Comparison of ENCODE assay signal across 21 cellular contexts in the genomic region with DNA sequence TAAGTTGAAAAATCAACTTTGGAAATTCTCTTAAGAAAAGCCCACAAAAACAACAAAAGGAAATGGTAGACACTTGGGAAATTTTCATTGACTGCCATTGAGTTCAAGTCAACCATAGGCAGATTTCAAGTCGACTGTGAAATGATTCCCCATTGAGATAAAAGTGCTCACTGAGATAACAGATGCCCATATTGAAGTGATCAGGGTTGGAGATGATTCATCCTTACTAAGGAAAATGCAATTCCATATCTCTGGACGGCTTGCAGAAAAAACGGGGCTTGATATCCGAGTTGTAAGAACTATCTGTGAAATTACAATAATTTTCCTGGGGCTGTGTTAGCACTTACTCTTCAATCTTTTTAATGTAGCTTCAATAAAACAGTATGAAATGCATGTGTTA.
"Had no signal": no experiment of that assay in that cellular context is flagged by ENCODE, and none has a peak within 500 bp of the region (broad histone marks: within the 10 kb centered on the region; RNA-seq: fewer than 3 reads in every experiment).

No MANE protein-coding gene starts in this region.

- ATAC-seq: activated T-cell treated with anti-CD3 and anti-CD28 coated beads, Interleukin-2, amount 50 U/mL, for 72 hours; heart right ventricle; left colon; natural killer cell treated with Interleukin-12 subunit alpha and Interleukin-12 subunit beta and Interleukin-15 and Interleukin-18, amount 100 ng/mL, for 72 hours; pancreas; psoas muscle; stimulated activated naive CD8-positive, alpha-beta T cell treated with anti-CD3 and anti-CD28 coated beads, Interleukin-15, Interleukin-2, amounts not matched to agents 100 U/mL and 50 U/mL, for 24 hours had no signal

- H3K4me3 Mint-ChIP-seq: activated B cell treated with CpG ODN at 0.5 μM for 24 hours; activated naive CD4-positive, alpha-beta T cell treated with anti-CD3 and anti-CD28 coated beads for 36 hours; activated naive CD8-positive, alpha-beta T cell treated with anti-CD3 and anti-CD28 coated beads, Interleukin-2, amount 10 ng/mL, durations not matched to agents 7 days and 5 days; activated T-cell treated with anti-CD3 and anti-CD28 coated beads, Interleukin-2, amount 50 U/mL, for 72 hours; memory B cell; natural killer cell treated with Interleukin-12 subunit alpha and Interleukin-12 subunit beta and Interleukin-15 and Interleukin-18, amount 100 ng/mL, for 72 hours had no signal

- H3K27ac ChIP-seq: coronary artery, esophagus muscularis mucosa, heart right ventricle, pancreas, psoas muscle, right atrium auricular region, thyroid gland had no signal

- H3K36me3 Mint-ChIP-seq: activated naive CD8-positive, alpha-beta T cell treated with anti-CD3 and anti-CD28 coated beads, Interleukin-2, amount 10 ng/mL, durations not matched to agents 7 days and 5 days; memory B cell; natural killer cell treated with Interleukin-12 subunit alpha and Interleukin-12 subunit beta and Interleukin-15 and Interleukin-18, amount 100 ng/mL, for 72 hours had no signal

- H3K27me3 ChIP-seq: esophagus muscularis mucosa, heart right ventricle, pancreas, right atrium auricular region, thyroid gland had no signal

- H3K4me3 ChIP-seq: coronary artery, esophagus muscularis mucosa, heart right ventricle, pancreas, psoas muscle, right atrium auricular region, thyroid gland had no signal

- H3K4me1 Mint-ChIP-seq: activated B cell treated with CpG ODN at 0.5 μM for 24 hours; activated naive CD8-positive, alpha-beta T cell treated with anti-CD3 and anti-CD28 coated beads, Interleukin-2, amount 10 ng/mL, durations not matched to agents 7 days and 5 days; memory B cell had no signal

- H3K27me3 Mint-ChIP-seq: activated B cell treated with CpG ODN at 0.5 μM for 24 hours; activated naive CD8-positive, alpha-beta T cell treated with anti-CD3 and anti-CD28 coated beads, Interleukin-2, amount 10 ng/mL, durations not matched to agents 7 days and 5 days; memory B cell; natural killer cell treated with Interleukin-12 subunit alpha and Interleukin-12 subunit beta and Interleukin-15 and Interleukin-18, amount 100 ng/mL, for 72 hours had no signal

- H3K4me1 ChIP-seq: heart right ventricle, pancreas, psoas muscle, right atrium auricular region, thyroid gland had no signal

- H3K27ac Mint-ChIP-seq: activated B cell treated with CpG ODN at 0.5 μM for 24 hours; activated naive CD4-positive, alpha-beta T cell treated with anti-CD3 and anti-CD28 coated beads for 36 hours; activated naive CD8-positive, alpha-beta T cell treated with anti-CD3 and anti-CD28 coated beads, Interleukin-2, amount 10 ng/mL, durations not matched to agents 7 days and 5 days; activated T-cell treated with anti-CD3 and anti-CD28 coated beads, Interleukin-2, amount 50 U/mL, for 72 hours; memory B cell; natural killer cell treated with Interleukin-12 subunit alpha and Interleukin-12 subunit beta and Interleukin-15 and Interleukin-18, amount 100 ng/mL, for 72 hours had no signal

- DNase-seq: activated B cell treated with CpG ODN at 0.5 μM for 24 hours; activated CD4-positive, alpha-beta T cell treated with anti-CD3 and anti-CD28 coated beads for 4 hours; activated CD4-positive, alpha-beta T cell treated with anti-CD3 and anti-CD28 coated beads, Interleukin-2, amount 50 U/mL, for 48 hours; activated effector memory CD4-positive, alpha-beta T cell treated with Interleukin-2 at 50 U/mL for 16 hours; activated naive CD4-positive, alpha-beta T cell treated with anti-CD3 and anti-CD28 coated beads for 36 hours; activated naive CD8-positive, alpha-beta T cell treated with anti-CD3 and anti-CD28 coated beads, Interleukin-2, amount 10 ng/mL, durations not matched to agents 7 days and 5 days; activated T-cell treated with anti-CD3 and anti-CD28 coated beads, Interleukin-2, amount 50 U/mL, for 72 hours; cerebellar nuclear complex; heart right ventricle; left colon; pancreas; psoas muscle; stimulated activated CD4-positive, alpha-beta T cell treated with anti-CD3 and anti-CD28 coated beads, Interleukin-4, amount 100 ng/mL, for 4 hours; stimulated activated naive CD8-positive, alpha-beta T cell treated with anti-CD3 and anti-CD28 coated beads, Interleukin-15, Interleukin-2, amounts not matched to agents 100 U/mL and 50 U/mL, for 24 hours; T1000; thyroid gland had no signal

- H3K9me3 ChIP-seq: esophagus muscularis mucosa, heart right ventricle, pancreas, psoas muscle, right atrium auricular region, thyroid gland had no signal

- H3K36me3 ChIP-seq: esophagus muscularis mucosa, heart right ventricle, pancreas, right atrium auricular region, thyroid gland had no signal

- H3K9me3 Mint-ChIP-seq: activated B cell treated with CpG ODN at 0.5 μM for 24 hours; activated naive CD8-positive, alpha-beta T cell treated with anti-CD3 and anti-CD28 coated beads, Interleukin-2, amount 10 ng/mL, durations not matched to agents 7 days and 5 days had no signal
